In the genomic region with DNA sequence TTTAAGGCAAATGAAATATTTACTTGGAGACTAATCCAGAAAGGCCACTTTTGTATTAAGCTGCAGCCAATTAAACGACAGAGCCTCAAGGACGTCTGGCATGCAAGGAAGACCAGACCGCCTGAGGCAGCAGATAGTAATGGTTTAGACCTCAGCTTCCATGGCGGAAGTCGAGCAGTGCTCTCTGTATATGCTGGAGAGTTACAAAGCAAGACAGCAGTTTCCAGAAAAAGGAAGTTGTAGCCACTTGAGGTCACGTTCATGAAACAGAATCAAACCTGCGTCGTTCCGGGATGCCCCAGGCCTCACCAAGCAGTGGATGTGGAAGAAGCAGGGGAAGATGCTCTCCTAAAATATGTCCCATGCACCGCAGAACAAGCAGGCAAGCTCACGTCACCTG, we compare ENCODE assay signal across 19 cellular contexts.
DNase-seq lines count a peak whose midpoint lies in the region; TF ChIP-seq lines count a peak whose summit lies in the region.
"Had no signal": no experiment of that assay in that cellular context is flagged by ENCODE, and none has a peak within 500 bp of the region (broad histone marks: within the 10 kb centered on the region; RNA-seq: fewer than 3 reads in every experiment).

No MANE protein-coding gene starts in this region.

- no peak overlapping the region for H3K4me3 ChIP-seq in tibial artery
- H3K4me3 ChIP-seq: MG63, Peyer's patch had no signal

- H3K9me3 ChIP-seq in tibial artery = peaks cover 0 to 36% (median 27%) of the 10 kb centered on the region in 3 donors
- H3K9me3 ChIP-seq: MG63, Peyer's patch had no signal

- H3K27me3 ChIP-seq in tibial artery = no peaks in the 10 kb centered on the region
- H3K27me3 ChIP-seq: MG63, Peyer's patch had no signal

- no peaks in the 10 kb centered on the region for H3K27me3 Mint-ChIP-seq in CD14-positive monocyte (ENCODE audit: low read depth in 3 of 3)
- peaks cover 1% of the 10 kb centered on the region for H3K27me3 Mint-ChIP-seq in glutamatergic neuron (ENCODE audit: unreplicated experiment)
- H3K27me3 Mint-ChIP-seq: CD8-positive, alpha-beta memory T cell had no signal

- no peak overlapping the region for H3K27ac ChIP-seq in tibial artery
- H3K27ac ChIP-seq: KMS-11, Peyer's patch had no signal

- peak overlapping the region; percentile 56 to 92 (median 88) for H3K27ac Mint-ChIP-seq in CD14-positive monocyte
- H3K27ac Mint-ChIP-seq in glutamatergic neuron (ENCODE audit: unreplicated experiment) = no peak overlapping the region

- H3K9me3 Mint-ChIP-seq in CD14-positive monocyte (peaks cover 0 to 6% (median 3%) of the 10 kb centered on the region in 7 donors), glutamatergic neuron (ENCODE audit: unreplicated experiment) (no peaks in the 10 kb centered on the region)
- H3K9me3 Mint-ChIP-seq: CD8-positive, alpha-beta memory T cell; HFFc6 had no signal

- DNase-seq in CD14-positive monocyte (ENCODE audit: low spot score) (peak; percentile 68), D341Med (ENCODE audit: low spot score) (peak; percentile 9), NOMO-1 (lab: John Stamatoyannopoulos, UW; ENCODE audit: unreplicated experiment in 2 of 2) (peak; percentile 64 to 74), epidermal melanocyte (ENCODE audit: insufficient read length, low spot score) (peak; percentile 47), glutamatergic neuron (no peak), tibial artery (no peak)
- no peak for DNase-seq in activated CD4-positive, alpha-beta T cell treated with anti-CD3 and anti-CD28 coated beads for 48 hours
- DNase-seq in stimulated activated CD4-positive, alpha-beta T cell treated with anti-CD3 and anti-CD28 coated beads, Interleukin-4, amount 100 ng/mL, for 4 hours = no peak
- DNase-seq: AML-193; CD8-positive, alpha-beta memory T cell; DMS 273 treated with DMSO at 0.1 percent for 48 hours; HFFc6; MG63; NCI-H1436; NCI-H2081 treated with DMSO at 0.1 percent for 48 hours; NCI-H69; SHP77 had no signal

- H3K36me3 Mint-ChIP-seq in CD14-positive monocyte (peaks cover 24 to 25% of the 10 kb centered on the region in 2 donors), glutamatergic neuron (ENCODE audit: unreplicated experiment) (no peaks in the 10 kb centered on the region)

- TF ChIP-seq CTCF in CD14-positive monocyte (IDR thresholded peaks at IDR 0.05) (peak; percentile 17), glutamatergic neuron (IDR thresholded peaks at IDR 0.05; ENCODE audit: partially characterized antibody, unreplicated experiment) (no peak), tibial artery (IDR thresholded peaks at IDR 0.05) (no peak)

- intact Hi-C loops in CD14-positive monocyte (cut with micrococcal nuclease) = loop anchor here in 1 of 2 donors (10.0 kb wide), 1 partner anchor 138 kb away; a partner anchor contains a TSS
- intact Hi-C loops in tibial artery (cut with DNase I; ENCODE audit: low total_unique reads) = no loop called here

- H3K4me1 Mint-ChIP-seq in CD14-positive monocyte = peaks cover 44% of the 10 kb centered on the region
- H3K4me1 Mint-ChIP-seq in glutamatergic neuron (ENCODE audit: low read depth, unreplicated experiment) = peaks cover 2% of the 10 kb centered on the region

- H3K4me3 Mint-ChIP-seq in CD14-positive monocyte = peak overlapping the region in 1 of 2 donors; percentile 26
- H3K4me3 Mint-ChIP-seq in glutamatergic neuron (ENCODE audit: unreplicated experiment) = no peak overlapping the region
- H3K4me3 Mint-ChIP-seq: HFFc6 had no signal

- peaks cover 20 to 30% (median 29%) of the 10 kb centered on the region in 3 donors for H3K36me3 ChIP-seq in tibial artery
- H3K36me3 ChIP-seq: MG63 had no signal

- no peaks in the 10 kb centered on the region for H3K4me1 ChIP-seq in tibial artery

Comparison
In these comparisons a context has a peak if more than half of its experiments do, and no peak if none do; other contexts are left out.
1. DNase-seq: peak in CD14-positive monocyte (single experiment), D341Med (single experiment), NOMO-1 (2 of 2) and epidermal melanocyte (single experiment); none in glutamatergic neuron (single experiment), activated CD4-positive, alpha-beta T cell treated with anti-CD3 and anti-CD28 coated beads for 48 hours (single experiment), tibial artery (0 of 2) and stimulated activated CD4-positive, alpha-beta T cell treated with anti-CD3 and anti-CD28 coated beads, Interleukin-4, amount 100 ng/mL, for 4 hours (0 of 2).